ENCODE assay signal across 15 cellular contexts in genomic region chr17:50304781-50305404, GRCh38. TPM values are rescaled to one million over a fixed set of nuclear protein-coding genes. Genes with fewer than 3 reads are reported as not detected.
DNase-seq lines count a peak whose midpoint lies in the region; ATAC-seq, FAIRE-seq and TF ChIP-seq lines count a peak whose summit lies in the region.
"Had no signal": no experiment of that assay in that cellular context is flagged by ENCODE, and none has a peak within 500 bp of the region (broad histone marks: within the 10 kb centered on the region; RNA-seq: fewer than 3 reads in every experiment).

No MANE protein-coding gene starts in this region.

- DNase-seq in left ventricle myocardium superior (no peak), right atrium auricular region (ENCODE audit: low spot score) (no peak), body of pancreas (peak in 2 of 4 donors; percentile 15 to 24), lower lobe of right lung (no peak), urothelium cell line (ENCODE audit: low spot score) (no peak), glomerular visceral epithelial cell (ENCODE audit: extremely low spot score) (no peak), NCI-H2107 (lab: John Stamatoyannopoulos, UW) (no peak)
- DNase-seq: activated T-cell treated with anti-CD3 and anti-CD28 coated beads, Interleukin-2, amount 50 U/mL, for 48 hours; glutamatergic neuron; NCI-H2081; retina had no signal

- no peak overlapping the region for H3K27ac ChIP-seq in right atrium auricular region
- H3K27ac ChIP-seq in body of pancreas, result no peak overlapping the region
- no peak overlapping the region for H3K27ac ChIP-seq in lower lobe of right lung

- no peak for TF ChIP-seq POLR2A in body of pancreas (IDR thresholded peaks at IDR 0.05)

- H3K27me3 ChIP-seq in right atrium auricular region (no peaks in the 10 kb centered on the region), body of pancreas (no peaks in the 10 kb centered on the region), lower lobe of right lung (ENCODE audit: low read depth) (no peaks in the 10 kb centered on the region)

- intact Hi-C loops in left ventricle myocardium superior (cut with micrococcal nuclease) (no loop called here), body of pancreas (cut with DNase I) (no loop called here), lower lobe of right lung (cut with DNase I) (no loop called here)

- H3K4me1 ChIP-seq in right atrium auricular region (peaks cover 0 to 11% of the 10 kb centered on the region in 2 donors), body of pancreas (peaks cover 15% of the 10 kb centered on the region), lower lobe of right lung (peaks cover 13% of the 10 kb centered on the region)
- H3K4me1 ChIP-seq: HAP-1 had no signal

- peak; percentile 35 for ATAC-seq in left ventricle myocardium superior
- peak; percentile 47 for ATAC-seq in body of pancreas
- peak; percentile 23 to 37 for ATAC-seq in lower lobe of right lung
- ATAC-seq in HG03280 (IDR thresholded peaks at IDR 0.05; ENCODE audit: unreplicated experiment), result no peak

- TF ChIP-seq CTCF in right atrium auricular region (IDR thresholded peaks at IDR 0.05), result no peak
- TF ChIP-seq CTCF in body of pancreas (IDR thresholded peaks at IDR 0.05), result no peak
- no peak for TF ChIP-seq CTCF in lower lobe of right lung (IDR thresholded peaks at IDR 0.05)

- H3K4me3 ChIP-seq in right atrium auricular region, result no peak overlapping the region
- H3K4me3 ChIP-seq in body of pancreas, result no peak overlapping the region
- H3K4me3 ChIP-seq in lower lobe of right lung, result no peak overlapping the region
- H3K4me3 ChIP-seq: HAP-1 had no signal

- H3K9me3 ChIP-seq in right atrium auricular region, result no peaks in the 10 kb centered on the region
- H3K9me3 ChIP-seq in body of pancreas, result no peaks in the 10 kb centered on the region
- no peaks in the 10 kb centered on the region for H3K9me3 ChIP-seq in lower lobe of right lung
- H3K9me3 ChIP-seq: HAP-1 had no signal

- WGBS in body of pancreas, 2 donors, result 37% methylated on average over 6 to 7 of the region's 7 CpGs

- H3K36me3 ChIP-seq in right atrium auricular region (no peaks in the 10 kb centered on the region), body of pancreas (replicated peaks in 1 of 2; ENCODE audit: insufficient read depth in 1 of 2, low read depth in 2 of 2) (no peaks in the 10 kb centered on the region), lower lobe of right lung (no peaks in the 10 kb centered on the region)
- H3K36me3 ChIP-seq: HAP-1 had no signal

- FAIRE-seq in urothelium cell line (lab: Jason Lieb, UNC), result peak; percentile 95
- FAIRE-seq: colon had no signal

RNA-seq across cellular contexts. Expression of gene TMEM92, which starts 30.6 kb away (rescaled TPM):
- not detected for total RNA-seq in left ventricle myocardium superior
- not detected for total RNA-seq in right atrium auricular region
- not detected for total RNA-seq in body of pancreas
- total RNA-seq in lower lobe of right lung, result 9.2 TPM
- total RNA-seq: lung microvascular endothelial cell had no signal

RNA-seq across cellular contexts. Expression of gene XYLT2, which starts 41.0 kb away (rescaled TPM):
- total RNA-seq in left ventricle myocardium superior, result 18.0 TPM
- total RNA-seq in right atrium auricular region, result 10 to 100 TPM; 17.1 to 20.6 TPM
- 10 to 100 TPM; 22.8 to 31.3 TPM for total RNA-seq in body of pancreas
- total RNA-seq in lower lobe of right lung, result 19.3 TPM
